Comparison of ENCODE assay signal across 8 cellular contexts in the genomic region with DNA sequence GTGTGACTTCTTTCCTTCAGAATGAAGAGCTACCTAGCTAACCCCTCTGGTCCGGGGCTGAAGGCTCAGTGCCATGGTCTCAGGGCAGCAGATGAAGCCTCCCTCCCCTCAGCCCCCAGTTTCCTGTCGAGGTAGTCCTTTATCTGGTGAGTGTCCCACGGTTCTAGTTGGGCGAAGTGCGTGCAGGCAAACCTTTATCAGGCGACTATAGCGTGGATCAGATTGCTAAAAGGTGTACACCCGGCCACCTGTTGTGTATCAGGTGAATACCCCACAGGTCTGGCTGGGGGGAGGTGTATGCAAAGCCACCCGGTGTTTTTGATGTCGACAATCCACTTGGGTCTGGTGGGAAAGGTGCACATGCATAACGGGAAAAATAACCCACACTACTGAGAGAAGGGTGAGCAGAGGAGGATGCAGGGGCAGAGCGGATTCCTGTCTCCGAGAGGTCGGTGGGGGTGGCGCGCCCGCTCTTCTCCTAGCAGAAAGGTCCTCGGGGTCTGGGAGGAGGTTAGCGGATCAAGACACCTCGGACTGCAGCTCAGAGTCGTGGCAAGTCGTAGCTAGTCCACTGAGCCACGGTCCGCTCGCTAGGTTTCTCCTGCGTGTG. TPM values are rescaled to one million over a fixed set of nuclear protein-coding genes. Genes with fewer than 3 reads are reported as not detected.
DNase-seq lines count a peak whose midpoint lies in the region; ATAC-seq and TF ChIP-seq lines count a peak whose summit lies in the region.

No MANE protein-coding gene starts in this region.

- peaks cover 11% of the 10 kb centered on the region for H3K36me3 ChIP-seq in adipocyte (ENCODE audit: control insufficient read depth, insufficient read depth, low read length, severe bottlenecking)
- H3K36me3 ChIP-seq in smooth muscle cell (ENCODE audit: low read depth): no peaks in the 10 kb centered on the region

- 10% methylated on average over 25 of the region's 26 CpGs for WGBS in smooth muscle cell (ENCODE audit: low lambda C conversion rate)

- TF ChIP-seq POLR2A in NB4 (IDR thresholded peaks at IDR 0.05; ENCODE audit: extremely low read depth, insufficient read length): no peak

- peak overlapping the region; percentile 72 for H3K4me3 ChIP-seq in NB4 (ENCODE audit: low read depth, low read length)
- peak overlapping the region; percentile 88 for H3K4me3 ChIP-seq in adipocyte (ENCODE audit: low read length)
- H3K4me3 ChIP-seq in iPS-11a (ENCODE audit: low read depth, low read length): peak overlapping the region; percentile 91
- H3K4me3 ChIP-seq in smooth muscle cell: peak overlapping the region; percentile 91

- H3K27me3 ChIP-seq in adipocyte (replicated peaks; ENCODE audit: control insufficient read depth, insufficient read depth, low read length) (no peaks in the 10 kb centered on the region), smooth muscle cell (ENCODE audit: low read depth) (no peaks in the 10 kb centered on the region)

- H3K9ac ChIP-seq in adipocyte (ENCODE audit: low read length) (peak overlapping the region; percentile 89), smooth muscle cell (ENCODE audit: low read depth) (peak overlapping the region; percentile 62)

- ATAC-seq in GM21526 (IDR thresholded peaks at IDR 0.05; ENCODE audit: low FRiP score, unreplicated experiment): peak; percentile 7
- ATAC-seq in HG02970 (IDR thresholded peaks at IDR 0.05; ENCODE audit: low FRiP score, unreplicated experiment): no peak

- peaks cover 45% of the 10 kb centered on the region for H3K4me1 ChIP-seq in adipocyte (ENCODE audit: control insufficient read depth, insufficient read depth, low read length)
- H3K4me1 ChIP-seq in smooth muscle cell (ENCODE audit: low read depth): peaks cover 6% of the 10 kb centered on the region

- TF ChIP-seq CTCF in NB4 (IDR thresholded peaks at IDR 0.05; ENCODE audit: low read depth, low read length): no peak
- TF ChIP-seq CTCF in smooth muscle cell (IDR thresholded peaks at IDR 0.05; ENCODE audit: borderline replicate concordance, insufficient read depth, poor library complexity, severe bottlenecking): no peak

- DNase-seq in COR-L47 (lab: John Stamatoyannopoulos, UW) (peak; percentile 6), NB4 (ENCODE audit: low read depth) (peak; percentile 47), adipocyte (ENCODE audit: low read depth) (no peak), smooth muscle cell (lab: John Stamatoyannopoulos, UW; ENCODE audit: unreplicated experiment) (no peak)
- DNase-seq in activated CD4-positive, CD25-positive, alpha-beta regulatory T cell treated with anti-CD3 and anti-CD28 coated beads, Interleukin-2, amount 50 U/mL, for 72 hours: no peak

- peaks cover 19% of the 10 kb centered on the region for H3K79me2 ChIP-seq in smooth muscle cell (ENCODE audit: low read depth)

- no peaks in the 10 kb centered on the region for H4K20me1 ChIP-seq in smooth muscle cell (ENCODE audit: low read depth)

- no peak overlapping the region for H3K27ac ChIP-seq in smooth muscle cell (ENCODE audit: low read depth)

- H3F3A ChIP-seq in smooth muscle cell (ENCODE audit: low read depth): peaks cover 14% of the 10 kb centered on the region

- H3K9me3 ChIP-seq in adipocyte (ENCODE audit: control insufficient read depth, low read length) (no peaks in the 10 kb centered on the region), smooth muscle cell (replicated peaks; ENCODE audit: low read depth) (no peaks in the 10 kb centered on the region)

- peak overlapping the region; percentile 84 for H3K4me2 ChIP-seq in smooth muscle cell

- H2AFZ ChIP-seq in smooth muscle cell (ENCODE audit: low read depth): peak overlapping the region; percentile 77

RNA-seq across cellular contexts. Expression of gene SLC12A6, which starts 0.5 kb away (rescaled TPM):
- total RNA-seq in smooth muscle cell: 9.1 and 11.3 TPM in 2 replicates
- polyA plus RNA-seq in smooth muscle cell: 3.0 and 3.4 TPM in 2 replicates

RNA-seq across cellular contexts. Expression of gene NOP10, which starts 5.9 kb away (rescaled TPM):
- total RNA-seq in smooth muscle cell: 282 and 306 TPM in 2 replicates
- polyA plus RNA-seq in smooth muscle cell: 305 and 319 TPM in 2 replicates

RNA-seq across cellular contexts. Expression of gene NUTM1, which starts 6.1 kb away (rescaled TPM):
- total RNA-seq in smooth muscle cell: not detected in 2 replicates
- not detected in 2 replicates for polyA plus RNA-seq in smooth muscle cell

RNA-seq across cellular contexts. Expression of gene LPCAT4, which starts 29.9 kb away (rescaled TPM):
- 10.1 and 15.7 TPM in 2 replicates for total RNA-seq in smooth muscle cell
- polyA plus RNA-seq in smooth muscle cell: 23.2 and 38.4 TPM in 2 replicates

Comparison
In these comparisons a context has a peak if more than half of its experiments do, and no peak if none do; other contexts are left out.
1. DNase-seq: peak in COR-L47 (single experiment) and NB4 (single experiment); none in adipocyte (single experiment), smooth muscle cell (single experiment) and activated CD4-positive, CD25-positive, alpha-beta regulatory T cell treated with anti-CD3 and anti-CD28 coated beads, Interleukin-2, amount 50 U/mL, for 72 hours (single experiment).
2. Peak in every context shown above with its lines, with median percentiles within 50 percentile points of each other: H3K4me3 ChIP-seq.